ENCODE assay signal across 1 cellular context in genomic region chr10:132835848-132836233, GRCh38.
TF ChIP-seq lines count a peak whose summit lies in the region.

No MANE protein-coding gene starts in this region.

TF ChIP-seq in GM23338, 12 proteins besides CTCF, POLR2A, EP300 and RAD21:
- TF ChIP-seq, protein P1, sequence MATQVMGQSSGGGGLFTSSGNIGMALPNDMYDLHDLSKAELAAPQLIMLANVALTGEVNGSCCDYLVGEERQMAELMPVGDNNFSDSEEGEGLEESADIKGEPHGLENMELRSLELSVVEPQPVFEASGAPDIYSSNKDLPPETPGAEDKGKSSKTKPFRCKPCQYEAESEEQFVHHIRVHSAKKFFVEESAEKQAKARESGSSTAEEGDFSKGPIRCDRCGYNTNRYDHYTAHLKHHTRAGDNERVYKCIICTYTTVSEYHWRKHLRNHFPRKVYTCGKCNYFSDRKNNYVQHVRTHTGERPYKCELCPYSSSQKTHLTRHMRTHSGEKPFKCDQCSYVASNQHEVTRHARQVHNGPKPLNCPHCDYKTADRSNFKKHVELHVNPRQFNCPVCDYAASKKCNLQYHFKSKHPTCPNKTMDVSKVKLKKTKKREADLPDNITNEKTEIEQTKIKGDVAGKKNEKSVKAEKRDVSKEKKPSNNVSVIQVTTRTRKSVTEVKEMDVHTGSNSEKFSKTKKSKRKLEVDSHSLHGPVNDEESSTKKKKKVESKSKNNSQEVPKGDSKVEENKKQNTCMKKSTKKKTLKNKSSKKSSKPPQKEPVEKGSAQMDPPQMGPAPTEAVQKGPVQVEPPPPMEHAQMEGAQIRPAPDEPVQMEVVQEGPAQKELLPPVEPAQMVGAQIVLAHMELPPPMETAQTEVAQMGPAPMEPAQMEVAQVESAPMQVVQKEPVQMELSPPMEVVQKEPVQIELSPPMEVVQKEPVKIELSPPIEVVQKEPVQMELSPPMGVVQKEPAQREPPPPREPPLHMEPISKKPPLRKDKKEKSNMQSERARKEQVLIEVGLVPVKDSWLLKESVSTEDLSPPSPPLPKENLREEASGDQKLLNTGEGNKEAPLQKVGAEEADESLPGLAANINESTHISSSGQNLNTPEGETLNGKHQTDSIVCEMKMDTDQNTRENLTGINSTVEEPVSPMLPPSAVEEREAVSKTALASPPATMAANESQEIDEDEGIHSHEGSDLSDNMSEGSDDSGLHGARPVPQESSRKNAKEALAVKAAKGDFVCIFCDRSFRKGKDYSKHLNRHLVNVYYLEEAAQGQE (IDR thresholded peaks at IDR 0.05; ENCODE audit: unreplicated experiment), result no peak
- TF ChIP-seq CREB1 (CRISPR knock-in tag; IDR thresholded peaks at IDR 0.05; ENCODE audit: low read depth) (no peak), NANOG (IDR thresholded peaks at IDR 0.05; ENCODE audit: borderline replicate concordance) (no peak), EZH2phosphoT487 (IDR thresholded peaks at IDR 0.05; ENCODE audit: unreplicated experiment) (no peak), EZH2 (IDR thresholded peaks at IDR 0.05; ENCODE audit: low read depth, unreplicated experiment) (no peak), ZNF114 (CRISPR knock-in tag; IDR thresholded peaks at IDR 0.05) (no peak), POLR2AphosphoS5 (IDR thresholded peaks at IDR 0.05; ENCODE audit: low read depth) (no peak), ZNF331 (CRISPR knock-in tag; IDR thresholded peaks at IDR 0.05; ENCODE audit: low read depth) (no peak), STAT1 (IDR thresholded peaks at IDR 0.05; ENCODE audit: unreplicated experiment) (no peak), JUNB (IDR thresholded peaks at IDR 0.05; ENCODE audit: unreplicated experiment) (no peak), ZNF462 (CRISPR knock-in tag; IDR thresholded peaks at IDR 0.05) (no peak)
- TF ChIP-seq, protein P2, sequence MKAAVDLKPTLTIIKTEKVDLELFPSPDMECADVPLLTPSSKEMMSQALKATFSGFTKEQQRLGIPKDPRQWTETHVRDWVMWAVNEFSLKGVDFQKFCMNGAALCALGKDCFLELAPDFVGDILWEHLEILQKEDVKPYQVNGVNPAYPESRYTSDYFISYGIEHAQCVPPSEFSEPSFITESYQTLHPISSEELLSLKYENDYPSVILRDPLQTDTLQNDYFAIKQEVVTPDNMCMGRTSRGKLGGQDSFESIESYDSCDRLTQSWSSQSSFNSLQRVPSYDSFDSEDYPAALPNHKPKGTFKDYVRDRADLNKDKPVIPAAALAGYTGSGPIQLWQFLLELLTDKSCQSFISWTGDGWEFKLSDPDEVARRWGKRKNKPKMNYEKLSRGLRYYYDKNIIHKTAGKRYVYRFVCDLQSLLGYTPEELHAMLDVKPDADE (IDR thresholded peaks at IDR 0.05), result no peak
